ENCODE assay signal across 10 cellular contexts in genomic region chr17:41651625-41652460, GRCh38. TPM values are rescaled to one million over a fixed set of nuclear protein-coding genes. Genes with fewer than 3 reads are reported as not detected.
DNase-seq lines count a peak whose midpoint lies in the region; FAIRE-seq and TF ChIP-seq lines count a peak whose summit lies in the region.
"Had no signal": no experiment of that assay in that cellular context is flagged by ENCODE, and none has a peak within 500 bp of the region (broad histone marks: within the 10 kb centered on the region; RNA-seq: fewer than 3 reads in every experiment).

No MANE protein-coding gene starts in this region.

- no peak overlapping the region for H4K12ac ChIP-seq in trophoblast cell (ENCODE audit: low read depth, low read length)

- H3K23ac ChIP-seq in trophoblast cell (ENCODE audit: low read length), result peak overlapping the region; percentile 22

- TF ChIP-seq POLR2A in esophagus muscularis mucosa (IDR thresholded peaks at IDR 0.05; ENCODE audit: low read depth), result no peak

- FAIRE-seq in urothelium cell line (lab: Jason Lieb, UNC), result peak; percentile 100

- H2AK5ac ChIP-seq in trophoblast cell (ENCODE audit: low read length), result no peak overlapping the region

- no peak overlapping the region for H3K18ac ChIP-seq in trophoblast cell (ENCODE audit: low read length)

- H3K27me3 ChIP-seq in esophagus muscularis mucosa, result peaks cover 0 to 3% (median 0%) of the 10 kb centered on the region in 4 donors
- H3K27me3 ChIP-seq in trophoblast cell (ENCODE audit: insufficient read depth, low read length), result no peaks in the 10 kb centered on the region

- H3K4ac ChIP-seq in trophoblast cell (ENCODE audit: low read depth, low read length), result no peak overlapping the region

- no peak for TF ChIP-seq EP300 in esophagus muscularis mucosa (IDR thresholded peaks at IDR 0.05)

- H3K79me1 ChIP-seq in trophoblast cell (ENCODE audit: low read length), result peaks cover 17% of the 10 kb centered on the region

- peaks cover 3% of the 10 kb centered on the region for H3K79me2 ChIP-seq in trophoblast cell (ENCODE audit: control insufficient read depth, insufficient read depth, low read length, poor library complexity)

- H2AFZ ChIP-seq in trophoblast cell (ENCODE audit: insufficient read depth, low read length, poor library complexity), result no peak overlapping the region

- H3K27ac ChIP-seq in esophagus muscularis mucosa (replicated peaks in 1 of 4) (peak overlapping the region; percentile 69 to 74 (median 72)), trophoblast cell (ENCODE audit: low read depth, low read length) (no peak overlapping the region)

- no peak for DNase-seq in activated CD4-positive, alpha-beta memory T cell treated with anti-CD3 and anti-CD28 coated beads, Interleukin-2, amount 10 ng/mL, durations not matched to agents 7 days and 5 days
- DNase-seq in activated CD4-positive, alpha-beta memory T cell treated with anti-CD3 and anti-CD28 coated beads for 36 hours, result no peak
- DNase-seq in esophagus muscularis mucosa (ENCODE audit: extremely low spot score), result no peak
- no peak for DNase-seq in trophoblast cell
- peak; percentile 84 for DNase-seq in urothelium cell line (ENCODE audit: low spot score)
- DNase-seq in activated gamma-delta T cell treated with Interleukin-2 at 50 U/mL for 16 hours, result no peak
- DNase-seq in NCI-H1105 treated with DMSO at 0.1 percent for 48 hours (lab: John Stamatoyannopoulos, UW), result no peak
- DNase-seq in glomerular visceral epithelial cell (ENCODE audit: extremely low spot score), result no peak

- H3K14ac ChIP-seq in trophoblast cell (ENCODE audit: low read length), result no peak overlapping the region

- no peaks in the 10 kb centered on the region for H3K36me3 Mint-ChIP-seq in activated CD4-positive, alpha-beta memory T cell treated with anti-CD3 and anti-CD28 coated beads, Interleukin-2, amount 10 ng/mL, durations not matched to agents 7 days and 5 days (ENCODE audit: low read depth)
- no peaks in the 10 kb centered on the region for H3K36me3 Mint-ChIP-seq in activated CD4-positive, alpha-beta memory T cell treated with anti-CD3 and anti-CD28 coated beads for 36 hours

- 73% methylated on average over 12 of the region's 13 CpGs for WGBS in esophagus muscularis mucosa
- no CpG with 5 or more reads among the region's 13 CpGs for WGBS in trophoblast cell (ENCODE audit: extremely low coverage, insufficient coverage, insufficient read length)

- no peaks in the 10 kb centered on the region for H3K9me3 ChIP-seq in esophagus muscularis mucosa
- peaks cover 4% of the 10 kb centered on the region for H3K9me3 ChIP-seq in trophoblast cell (ENCODE audit: insufficient read depth, low read depth, low read length)

- no peak for TF ChIP-seq CTCF in esophagus muscularis mucosa (IDR thresholded peaks at IDR 0.05)

- no peak overlapping the region for H4K8ac ChIP-seq in trophoblast cell (ENCODE audit: low read depth, low read length)

- no peak overlapping the region for H2BK120ac ChIP-seq in trophoblast cell (ENCODE audit: insufficient read depth, low read length, poor library complexity)

- H3K4me3 ChIP-seq in esophagus muscularis mucosa, result peak overlapping the region in 2 of 4 donors; percentile 24 to 30
- peak overlapping the region; percentile 50 for H3K4me3 ChIP-seq in trophoblast cell (ENCODE audit: low read depth, low read length)

- no peaks in the 10 kb centered on the region for H3K9me3 Mint-ChIP-seq in activated CD4-positive, alpha-beta memory T cell treated with anti-CD3 and anti-CD28 coated beads, Interleukin-2, amount 10 ng/mL, durations not matched to agents 7 days and 5 days
- H3K9me3 Mint-ChIP-seq in activated CD4-positive, alpha-beta memory T cell treated with anti-CD3 and anti-CD28 coated beads for 36 hours, result no peaks in the 10 kb centered on the region
- H3K9me3 Mint-ChIP-seq: central memory CD8-positive, alpha-beta T cell had no signal

- no peak overlapping the region for H3K4me2 ChIP-seq in trophoblast cell (ENCODE audit: low read length)

- no peaks in the 10 kb centered on the region for H3K36me3 ChIP-seq in esophagus muscularis mucosa
- H3K36me3 ChIP-seq in trophoblast cell (ENCODE audit: control insufficient read depth in 1 of 2, insufficient read depth in 2 of 2, low read length in 2 of 2), result no peaks in the 10 kb centered on the region

- H3K27ac Mint-ChIP-seq in activated CD4-positive, alpha-beta memory T cell treated with anti-CD3 and anti-CD28 coated beads, Interleukin-2, amount 10 ng/mL, durations not matched to agents 7 days and 5 days, result no peak overlapping the region
- no peak overlapping the region for H3K27ac Mint-ChIP-seq in activated CD4-positive, alpha-beta memory T cell treated with anti-CD3 and anti-CD28 coated beads for 36 hours

- H4K91ac ChIP-seq in trophoblast cell (ENCODE audit: low read depth, low read length), result no peak overlapping the region

- peaks cover 12 to 57% (median 48%) of the 10 kb centered on the region in 4 donors for H3K4me1 ChIP-seq in esophagus muscularis mucosa
- H3K4me1 ChIP-seq in trophoblast cell (ENCODE audit: control insufficient read depth in 1 of 2, insufficient read depth in 2 of 2, low read length in 2 of 2), result peaks cover 17 to 25% of the 10 kb centered on the region in 2 experiments

- H3K4me1 Mint-ChIP-seq in activated CD4-positive, alpha-beta memory T cell treated with anti-CD3 and anti-CD28 coated beads, Interleukin-2, amount 10 ng/mL, durations not matched to agents 7 days and 5 days, result peaks cover 11% of the 10 kb centered on the region
- peaks cover 11% of the 10 kb centered on the region for H3K4me1 Mint-ChIP-seq in activated CD4-positive, alpha-beta memory T cell treated with anti-CD3 and anti-CD28 coated beads for 36 hours (ENCODE audit: low read depth)
- H3K4me1 Mint-ChIP-seq: central memory CD8-positive, alpha-beta T cell had no signal

- no peak overlapping the region for H2BK5ac ChIP-seq in trophoblast cell (ENCODE audit: low read depth, low read length, poor library complexity)

- peak overlapping the region; percentile 1 for H3K4me3 Mint-ChIP-seq in activated CD4-positive, alpha-beta memory T cell treated with anti-CD3 and anti-CD28 coated beads, Interleukin-2, amount 10 ng/mL, durations not matched to agents 7 days and 5 days
- H3K4me3 Mint-ChIP-seq in activated CD4-positive, alpha-beta memory T cell treated with anti-CD3 and anti-CD28 coated beads for 36 hours, result no peak overlapping the region
- H3K4me3 Mint-ChIP-seq: central memory CD8-positive, alpha-beta T cell had no signal

- intact Hi-C loops in activated CD4-positive, alpha-beta memory T cell treated with anti-CD3 and anti-CD28 coated beads for 36 hours (cut with micrococcal nuclease), result no loop called here
- intact Hi-C loops in esophagus muscularis mucosa (cut with DNase I), result no loop called here

- POLR2A ChIA-PET in activated CD4-positive, alpha-beta memory T cell treated with anti-CD3 and anti-CD28 coated beads, Interleukin-2, amount 10 ng/mL, durations not matched to agents 7 days and 5 days (lab: Charles Lee), result interaction anchor here (2.0 kb wide), 1 partner anchor 38 kb away, joined by 6 read pairs; no protein-coding TSS in a partner anchor
- POLR2A ChIA-PET in activated CD4-positive, alpha-beta memory T cell treated with anti-CD3 and anti-CD28 coated beads for 36 hours (lab: Charles Lee), result no interaction called here

- peaks cover 2% of the 10 kb centered on the region for H3K27me3 Mint-ChIP-seq in activated CD4-positive, alpha-beta memory T cell treated with anti-CD3 and anti-CD28 coated beads, Interleukin-2, amount 10 ng/mL, durations not matched to agents 7 days and 5 days
- H3K27me3 Mint-ChIP-seq in activated CD4-positive, alpha-beta memory T cell treated with anti-CD3 and anti-CD28 coated beads for 36 hours, result no peaks in the 10 kb centered on the region
- H3K27me3 Mint-ChIP-seq: central memory CD8-positive, alpha-beta T cell had no signal

- H2BK12ac ChIP-seq in trophoblast cell (ENCODE audit: low read length), result no peak overlapping the region

- H3K9ac ChIP-seq in trophoblast cell (ENCODE audit: low read length), result no peak overlapping the region

- CTCF ChIA-PET in activated CD4-positive, alpha-beta memory T cell treated with anti-CD3 and anti-CD28 coated beads, Interleukin-2, amount 10 ng/mL, durations not matched to agents 7 days and 5 days (lab: Charles Lee), result interaction anchor here (1.1 to 11.7 kb wide), 2 partner anchors 12 to 102 kb away, joined by 3 to 330 read pairs; no protein-coding TSS in a partner anchor
- CTCF ChIA-PET in activated CD4-positive, alpha-beta memory T cell treated with anti-CD3 and anti-CD28 coated beads for 36 hours (lab: Charles Lee), result interaction anchor here (8.8 to 13.0 kb wide), 2 partner anchors 13 to 101 kb away, joined by 184 to 450 read pairs; no protein-coding TSS in a partner anchor

RNA-seq across cellular contexts. Expression of gene KRT17, which starts 27.5 kb away (rescaled TPM):
- not detected for total RNA-seq in activated CD4-positive, alpha-beta memory T cell treated with anti-CD3 and anti-CD28 coated beads, Interleukin-2, amount 10 ng/mL, durations not matched to agents 7 days and 5 days
- total RNA-seq in activated CD4-positive, alpha-beta memory T cell treated with anti-CD3 and anti-CD28 coated beads for 36 hours, result not detected
- 1 to 10 TPM in 2 of 4 donors, under 1 TPM in 1, not detected in 1; 0.58 to 5.6 (median 1.2) TPM for total RNA-seq in esophagus muscularis mucosa
- polyA plus RNA-seq in trophoblast cell (2013), result 145 and 161 TPM in 2 replicates

RNA-seq across cellular contexts. Expression of gene EIF1, which starts 36.8 kb away (rescaled TPM):
- total RNA-seq in activated CD4-positive, alpha-beta memory T cell treated with anti-CD3 and anti-CD28 coated beads, Interleukin-2, amount 10 ng/mL, durations not matched to agents 7 days and 5 days, result 100 to 1,000 TPM; 933 to 950 TPM
- total RNA-seq in activated CD4-positive, alpha-beta memory T cell treated with anti-CD3 and anti-CD28 coated beads for 36 hours, result 1,000 to 10,000 TPM; 1,052 to 1,072 TPM
- 100 to 1,000 TPM; 158 to 426 (median 207) TPM for total RNA-seq in esophagus muscularis mucosa
- polyA plus RNA-seq in trophoblast cell (2013), result 905 and 911 TPM in 2 replicates

RNA-seq across cellular contexts. Expression of gene KRT16, which starts 39.3 kb away (rescaled TPM):
- total RNA-seq in activated CD4-positive, alpha-beta memory T cell treated with anti-CD3 and anti-CD28 coated beads, Interleukin-2, amount 10 ng/mL, durations not matched to agents 7 days and 5 days, result not detected
- not detected for total RNA-seq in activated CD4-positive, alpha-beta memory T cell treated with anti-CD3 and anti-CD28 coated beads for 36 hours
- total RNA-seq in esophagus muscularis mucosa, result 1 to 10 TPM in 1 of 4 donors, not detected in 3; 1.7 TPM
- 7.9 and 8.4 TPM in 2 replicates for polyA plus RNA-seq in trophoblast cell (2013)
- total RNA-seq: A673 had no signal
